9 cellular contexts compared by ENCODE assay signal in the genomic region with DNA sequence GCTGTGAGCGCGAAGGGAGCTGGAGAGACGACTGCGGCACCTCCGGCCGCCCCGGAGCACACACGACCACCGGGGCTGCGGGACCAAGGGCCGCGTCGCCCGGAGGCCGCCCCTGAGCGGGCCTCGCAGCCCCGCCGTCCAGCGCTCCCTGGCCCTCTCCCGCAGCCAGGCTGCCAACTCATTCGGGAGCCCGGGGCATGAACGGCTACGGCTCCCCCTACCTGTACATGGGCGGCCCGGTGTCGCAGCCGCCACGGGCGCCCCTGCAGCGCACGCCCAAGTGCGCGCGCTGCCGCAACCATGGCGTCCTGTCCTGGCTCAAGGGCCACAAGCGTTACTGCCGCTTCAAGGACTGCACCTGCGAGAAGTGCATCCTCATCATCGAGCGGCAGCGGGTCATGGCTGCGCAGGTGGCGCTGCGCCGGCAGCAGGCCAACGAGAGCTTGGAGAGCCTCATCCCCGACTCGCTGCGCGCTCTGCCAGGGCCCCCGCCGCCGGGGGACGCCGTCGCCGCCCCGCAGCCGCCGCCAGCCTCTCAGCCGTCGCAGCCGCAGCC.
DNase-seq lines count a peak whose midpoint lies in the region; ATAC-seq lines count a peak whose summit lies in the region.
"Had no signal": no experiment of that assay in that cellular context is flagged by ENCODE, and none has a peak within 500 bp of the region (broad histone marks: within the 10 kb centered on the region; RNA-seq: fewer than 3 reads in every experiment).

No MANE protein-coding gene starts in this region.

- H3K36me3 Mint-ChIP-seq in stimulated activated naive B cell treated with anti-CD40 and anti-IgM and Interleukin-4, amounts not matched to agents 10 μg/mL and 1 μg/mL and 100 μg/mL, for 72 hours = no peaks in the 10 kb centered on the region

- H3K4me3 Mint-ChIP-seq in stimulated activated naive B cell treated with anti-CD40 and anti-IgM and Interleukin-4, amounts not matched to agents 10 μg/mL and 1 μg/mL and 100 μg/mL, for 72 hours = no peak overlapping the region

- peak overlapping the region; percentile 42 for H3K27ac Mint-ChIP-seq in stimulated activated naive B cell treated with anti-CD40 and anti-IgM and Interleukin-4, amounts not matched to agents 10 μg/mL and 1 μg/mL and 100 μg/mL, for 72 hours

- no peaks in the 10 kb centered on the region for H3K9me3 Mint-ChIP-seq in stimulated activated naive B cell treated with anti-CD40 and anti-IgM and Interleukin-4, amounts not matched to agents 10 μg/mL and 1 μg/mL and 100 μg/mL, for 72 hours

- H3K4me1 Mint-ChIP-seq in stimulated activated naive B cell treated with anti-CD40 and anti-IgM and Interleukin-4, amounts not matched to agents 10 μg/mL and 1 μg/mL and 100 μg/mL, for 72 hours = peaks cover 17 to 45% of the 10 kb centered on the region in 2 donors

- H3K4me3 ChIP-seq in iPS-11a (ENCODE audit: low read depth, low read length) = peak overlapping the region; percentile 33
- H3K4me3 ChIP-seq: BLaER1 treated with 17β-estradiol and CSF1 and Interleukin-3, amounts not matched to agents 10 nM and 100 nM had no signal

- ATAC-seq in stimulated activated naive B cell treated with anti-CD40 and anti-IgM and Interleukin-4, amounts not matched to agents 10 μg/mL and 1 μg/mL and 100 μg/mL, for 72 hours (replicated peaks) = no peak
- ATAC-seq in HG02798 (IDR thresholded peaks at IDR 0.05; ENCODE audit: poor library complexity, unreplicated experiment) = no peak
- no peak for ATAC-seq in HG03025 (IDR thresholded peaks at IDR 0.05; ENCODE audit: low FRiP score, unreplicated experiment)

- H3K27me3 Mint-ChIP-seq in stimulated activated naive B cell treated with anti-CD40 and anti-IgM and Interleukin-4, amounts not matched to agents 10 μg/mL and 1 μg/mL and 100 μg/mL, for 72 hours = peaks cover 85 to 92% of the 10 kb centered on the region in 2 donors

- DNase-seq in activated T-cell treated with anti-CD3 and anti-CD28 coated beads, Interleukin-2, amount 50 U/mL, for 48 hours = peak; percentile 31 to 38
- DNase-seq in activated T-cell treated with anti-CD3 and anti-CD28 coated beads, Interleukin-2, amount 50 U/mL, for 1 hour = no peak
- peak; percentile 49 for DNase-seq in NCI-H69 (lab: John Stamatoyannopoulos, UW)
- no peak for DNase-seq in stimulated activated naive B cell treated with anti-CD40 and anti-IgM and Interleukin-4, amounts not matched to agents 10 μg/mL and 1 μg/mL and 100 μg/mL, for 72 hours
- DNase-seq in NCI-H1436 treated with DMSO at 0.1 percent for 48 hours (lab: John Stamatoyannopoulos, UW) = no peak

Comparison
In these comparisons a context has a peak if more than half of its experiments do, and no peak if none do; other contexts are left out.
1. DNase-seq: peak in activated T-cell treated with anti-CD3 and anti-CD28 coated beads, Interleukin-2, amount 50 U/mL, for 48 hours (2 of 2) and NCI-H69 (single experiment); none in activated T-cell treated with anti-CD3 and anti-CD28 coated beads, Interleukin-2, amount 50 U/mL, for 1 hour (single experiment), stimulated activated naive B cell treated with anti-CD40 and anti-IgM and Interleukin-4, amounts not matched to agents 10 μg/mL and 1 μg/mL and 100 μg/mL, for 72 hours (single experiment) and NCI-H1436 treated with DMSO at 0.1 percent for 48 hours (single experiment).